8 cellular contexts compared by ENCODE assay signal in the genomic region with DNA sequence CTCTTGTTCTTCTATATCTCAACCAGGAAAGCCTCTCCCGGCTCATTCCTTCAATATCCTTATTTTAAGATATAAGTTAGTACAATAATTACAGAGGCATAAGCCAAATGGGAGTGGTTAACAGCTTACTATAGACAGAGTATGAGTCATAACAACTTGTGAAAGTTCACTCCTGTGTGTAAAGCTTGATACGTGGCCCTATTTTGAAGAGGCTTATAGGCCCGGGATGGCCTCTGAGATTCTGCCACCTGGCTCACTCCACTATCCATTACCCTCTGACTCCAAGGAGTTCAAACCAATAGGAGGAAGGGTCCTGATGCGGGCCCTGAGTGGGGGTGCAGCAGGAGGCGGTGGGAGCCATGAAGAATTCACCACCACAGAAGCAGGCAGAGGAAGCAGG. TPM values are rescaled to one million over a fixed set of nuclear protein-coding genes. Genes with fewer than 3 reads are reported as not detected.
A peak's percentile ranks its signal among the peaks of the same experiment; 100 is the strongest.
DNase-seq lines count a peak whose midpoint lies in the region; ATAC-seq, FAIRE-seq and TF ChIP-seq lines count a peak whose summit lies in the region.

No MANE protein-coding gene starts in this region.

- no peak overlapping the region for H2AFZ ChIP-seq in keratinocyte (ENCODE audit: control insufficient read depth, low read length)

- peak overlapping the region; percentile 71 for H3K9ac ChIP-seq in keratinocyte (ENCODE audit: control insufficient read depth, extremely low read depth, insufficient read depth, low read length)

- H3K4me3 ChIP-seq in keratinocyte (ENCODE audit: control insufficient read depth in 2 of 3, extremely low read depth in 1 of 3, insufficient read depth in 2 of 3, low read depth in 1 of 3, low read length in 3 of 3), result peak overlapping the region in 1 of 3 experiments; percentile 30

- peaks cover 51% of the 10 kb centered on the region for H3K4me1 ChIP-seq in keratinocyte (ENCODE audit: control insufficient read depth, extremely low read depth, insufficient read depth, low read length)

- no peak for FAIRE-seq in keratinocyte (lab: Jason Lieb, UNC)

- H3K4me1 Mint-ChIP-seq in activated naive CD4-positive, alpha-beta T cell treated with anti-CD3 and anti-CD28 coated beads, Interleukin-2, amount 10 ng/mL, durations not matched to agents 7 days and 5 days, result peaks cover 15% of the 10 kb centered on the region

- peaks cover 27 to 44% of the 10 kb centered on the region in 2 experiments for H3K36me3 ChIP-seq in keratinocyte (ENCODE audit: control insufficient read depth in 2 of 2, extremely low read depth in 1 of 2, insufficient read depth in 2 of 2, low read length in 2 of 2)

- DNase-seq in activated naive CD4-positive, alpha-beta T cell treated with anti-CD3 and anti-CD28 coated beads, Interleukin-2, amount 10 ng/mL, durations not matched to agents 7 days and 5 days, result peak; percentile 21
- no peak for DNase-seq in activated naive CD4-positive, alpha-beta T cell (lab: John Stamatoyannopoulos, UW)
- DNase-seq in RKO (ENCODE audit: low spot score), result peak; percentile 12
- DNase-seq in keratinocyte (ENCODE audit: low read depth, low spot score), result no peak
- no peak for DNase-seq in GF-D8 (lab: John Stamatoyannopoulos, UW)
- DNase-seq in NCI-H2227 treated with DMSO at 0.1 percent for 48 hours (lab: John Stamatoyannopoulos, UW), result no peak
- no peak for DNase-seq in DMS 273 (lab: John Stamatoyannopoulos, UW; ENCODE audit: unreplicated experiment)

- peak overlapping the region; percentile 67 for H3K27ac Mint-ChIP-seq in activated naive CD4-positive, alpha-beta T cell treated with anti-CD3 and anti-CD28 coated beads, Interleukin-2, amount 10 ng/mL, durations not matched to agents 7 days and 5 days

- H3K4me2 ChIP-seq in keratinocyte (ENCODE audit: control insufficient read depth, extremely low read depth, insufficient read depth, low read depth, low read length), result peak overlapping the region; percentile 69

- H3K9me3 ChIP-seq in keratinocyte (ENCODE audit: control insufficient read depth, low read depth, low read length), result no peaks in the 10 kb centered on the region

- H3K9me3 Mint-ChIP-seq in activated naive CD4-positive, alpha-beta T cell treated with anti-CD3 and anti-CD28 coated beads, Interleukin-2, amount 10 ng/mL, durations not matched to agents 7 days and 5 days, result no peaks in the 10 kb centered on the region

- H3K27me3 Mint-ChIP-seq in activated naive CD4-positive, alpha-beta T cell treated with anti-CD3 and anti-CD28 coated beads, Interleukin-2, amount 10 ng/mL, durations not matched to agents 7 days and 5 days, result no peaks in the 10 kb centered on the region

- CTCF ChIA-PET in activated naive CD4-positive, alpha-beta T cell treated with anti-CD3 and anti-CD28 coated beads, Interleukin-2, amount 10 ng/mL, durations not matched to agents 7 days and 5 days (lab: Charles Lee), result interaction anchor here (0.8 to 1.8 kb wide), 2 partner anchors 40 to 95 kb away, joined by 4 to 5 read pairs; no protein-coding TSS in a partner anchor

- dilution Hi-C loops in keratinocyte (cut with MboI; ENCODE audit: extremely low pct_ligation_motif_present, low sequenced_read_pairs), result no loop called here

- no peak for TF ChIP-seq CTCF in keratinocyte (optimal IDR thresholded peaks at IDR 0.05 in 1 of 3, IDR thresholded peaks at IDR 0.05 in 1 of 3, conservative IDR thresholded peaks at IDR 0.05 in 1 of 3; ENCODE audit: extremely low read depth in 1 of 3, insufficient read depth in 2 of 3, low read length in 3 of 3)

- peaks cover 58% of the 10 kb centered on the region for H3K36me3 Mint-ChIP-seq in activated naive CD4-positive, alpha-beta T cell treated with anti-CD3 and anti-CD28 coated beads, Interleukin-2, amount 10 ng/mL, durations not matched to agents 7 days and 5 days

- peaks cover 9% of the 10 kb centered on the region for H4K20me1 ChIP-seq in keratinocyte (ENCODE audit: control insufficient read depth, extremely low read depth, insufficient read depth, low read length)

- peaks cover 41% of the 10 kb centered on the region for H3K79me2 ChIP-seq in keratinocyte (ENCODE audit: control insufficient read depth, insufficient read depth, low read length)

- peaks cover 5% of the 10 kb centered on the region for H3K9me1 ChIP-seq in keratinocyte (ENCODE audit: control insufficient read depth, extremely low read depth, insufficient read depth, low read length)

- H3K27ac ChIP-seq in keratinocyte (ENCODE audit: control insufficient read depth, insufficient read depth, low read length), result peak overlapping the region; percentile 85

- ATAC-seq in HG02840 (IDR thresholded peaks at IDR 0.05; ENCODE audit: low FRiP score, unreplicated experiment), result peak; percentile 53

- no peak overlapping the region for H3K4me3 Mint-ChIP-seq in activated naive CD4-positive, alpha-beta T cell treated with anti-CD3 and anti-CD28 coated beads, Interleukin-2, amount 10 ng/mL, durations not matched to agents 7 days and 5 days

- no peaks in the 10 kb centered on the region for H3K27me3 ChIP-seq in keratinocyte (ENCODE audit: control insufficient read depth, extremely low read depth, insufficient read depth, low read length)

RNA-seq across cellular contexts. Expression of a gene that starts 36.6 kb away (rescaled TPM):
- polyA plus RNA-seq in keratinocyte, result 54.3 to 82.9 TPM (median 55.1 TPM) in 3 replicates
- polyA plus RNA-seq in keratinocyte (2011; ENCODE audit: low read depth), result 9.5 TPM
- 57.6 and 65.9 TPM in 2 replicates for polyA plus RNA-seq in keratinocyte (2011; cell fraction: cytosol; rRNA removed)
- polyA plus RNA-seq in keratinocyte (2011; cell fraction: nucleus; rRNA removed), result 114 and 120 TPM in 2 replicates
- 60.2 and 84.0 TPM in 2 replicates for polyA plus RNA-seq in keratinocyte (2012; ENCODE audit: low replicate concordance)
- polyA minus RNA-seq in keratinocyte, result 112 to 184 TPM (median 118 TPM) in 3 replicates
- 89.8 TPM for polyA minus RNA-seq in keratinocyte (2011; cell fraction: cytosol; rRNA and poly(A)+ RNA removed)
- 109 and 160 TPM in 2 replicates for polyA minus RNA-seq in keratinocyte (2011; cell fraction: nucleus; rRNA and poly(A)+ RNA removed)

RNA-seq across cellular contexts. Expression of a gene that starts 54.0 kb away (rescaled TPM):
- polyA plus RNA-seq in keratinocyte, result 15.3 to 20.3 TPM (median 16.1 TPM) in 3 replicates
- 7.8 TPM for polyA plus RNA-seq in keratinocyte (2011; ENCODE audit: low read depth)
- 9.3 and 15.7 TPM in 2 replicates for polyA plus RNA-seq in keratinocyte (2011; cell fraction: cytosol; rRNA removed)
- polyA plus RNA-seq in keratinocyte (2011; cell fraction: nucleus; rRNA removed), result 13.8 and 15.0 TPM in 2 replicates
- 16.0 and 16.5 TPM in 2 replicates for polyA plus RNA-seq in keratinocyte (2012; ENCODE audit: low replicate concordance)
- 5.8 to 24.4 TPM (median 16.5 TPM) in 3 replicates for polyA minus RNA-seq in keratinocyte
- polyA minus RNA-seq in keratinocyte (2011; cell fraction: cytosol; rRNA and poly(A)+ RNA removed), result 14.0 TPM
- 9.9 and 17.8 TPM in 2 replicates for polyA minus RNA-seq in keratinocyte (2011; cell fraction: nucleus; rRNA and poly(A)+ RNA removed)

Comparison
In these comparisons a context has a peak if more than half of its experiments do, and no peak if none do; other contexts are left out.
1. DNase-seq: peak in activated naive CD4-positive, alpha-beta T cell treated with anti-CD3 and anti-CD28 coated beads, Interleukin-2, amount 10 ng/mL, durations not matched to agents 7 days and 5 days (single experiment) and RKO (single experiment); none in activated naive CD4-positive, alpha-beta T cell (0 of 4), keratinocyte (single experiment), GF-D8 (single experiment), NCI-H2227 treated with DMSO at 0.1 percent for 48 hours (single experiment) and DMS 273 (single experiment).